Comparison of ENCODE assay signal across 14 cellular contexts in genomic region chrX:74890676-74891430, GRCh38. TPM values are rescaled to one million over a fixed set of nuclear protein-coding genes. Genes with fewer than 3 reads are reported as not detected.
A peak's percentile ranks its signal among the peaks of the same experiment; 100 is the strongest.
DNase-seq lines count a peak whose midpoint lies in the region; ATAC-seq and TF ChIP-seq lines count a peak whose summit lies in the region.
"Had no signal": no experiment of that assay in that cellular context is flagged by ENCODE, and none has a peak within 500 bp of the region (broad histone marks: within the 10 kb centered on the region; RNA-seq: fewer than 3 reads in every experiment).

No MANE protein-coding gene starts in this region.

- H3K27ac Mint-ChIP-seq in stimulated activated naive CD8-positive, alpha-beta T cell treated with anti-CD3 and anti-CD28 coated beads, Interleukin-15, amount 100 ng/mL, for 72 hours, result no peak overlapping the region

- H3K27me3 ChIP-seq in tibial artery (no peaks in the 10 kb centered on the region), brain microvascular endothelial cell (replicated peaks) (no peaks in the 10 kb centered on the region)

- H3K4me1 ChIP-seq in tibial artery, result no peaks in the 10 kb centered on the region
- H3K4me1 ChIP-seq: prostate gland had no signal

- intact Hi-C loops in tibial artery (cut with DNase I; ENCODE audit: low total_unique reads), result no loop called here

- peaks cover 12% of the 10 kb centered on the region for H3K4me1 Mint-ChIP-seq in stimulated activated naive CD8-positive, alpha-beta T cell treated with anti-CD3 and anti-CD28 coated beads, Interleukin-15, amount 100 ng/mL, for 72 hours

- no peak for DNase-seq in stimulated activated naive CD8-positive, alpha-beta T cell treated with anti-CD3 and anti-CD28 coated beads, Interleukin-15, amount 100 ng/mL, for 72 hours
- no peak for DNase-seq in stimulated activated naive CD8-positive, alpha-beta T cell treated with anti-CD3 and anti-CD28 coated beads, Interleukin-15, Interleukin-2, amounts not matched to agents 100 U/mL and 50 U/mL, for 24 hours
- DNase-seq in G401 (ENCODE audit: low spot score) (no peak), tibial artery (no peak), pons (ENCODE audit: low spot score) (no peak), brain microvascular endothelial cell (no peak)
- DNase-seq: activated gamma-delta T cell treated with Interleukin-2 at 50 U/mL for 16 hours, EL, foreskin melanocyte, WERI-Rb-1 had no signal

- ATAC-seq in stimulated activated naive CD8-positive, alpha-beta T cell treated with anti-CD3 and anti-CD28 coated beads, Interleukin-15, amount 100 ng/mL, for 72 hours, result peak; percentile 67
- no peak for ATAC-seq in stimulated activated naive CD8-positive, alpha-beta T cell treated with anti-CD3 and anti-CD28 coated beads, Interleukin-15, Interleukin-2, amounts not matched to agents 100 U/mL and 50 U/mL, for 24 hours
- ATAC-seq in GM21723 (IDR thresholded peaks at IDR 0.05; ENCODE audit: unreplicated experiment), result peak; percentile 93
- ATAC-seq in HG03175 (IDR thresholded peaks at IDR 0.05; ENCODE audit: unreplicated experiment), result peak; percentile 99

- no peaks in the 10 kb centered on the region for H3K9me3 ChIP-seq in tibial artery
- H3K9me3 ChIP-seq: prostate gland had no signal

- in situ Hi-C loops in G401 (cut with HindIII; ENCODE audit: low sequenced_read_pairs), result no loop called here
- in situ Hi-C loops in brain microvascular endothelial cell (cut with HindIII; ENCODE audit: low pct_ligation_motif_present, low sequenced_read_pairs), result no loop called here

- H3K4me3 Mint-ChIP-seq in stimulated activated naive CD8-positive, alpha-beta T cell treated with anti-CD3 and anti-CD28 coated beads, Interleukin-15, amount 100 ng/mL, for 72 hours, result no peak overlapping the region

- H3K4me3 ChIP-seq in tibial artery, result no peak overlapping the region
- no peak overlapping the region for H3K4me3 ChIP-seq in brain microvascular endothelial cell (ENCODE audit: low read depth, low read length)
- H3K4me3 ChIP-seq: coronary artery, prostate gland had no signal

- H3K36me3 ChIP-seq in tibial artery, result no peaks in the 10 kb centered on the region
- no peaks in the 10 kb centered on the region for H3K36me3 ChIP-seq in brain microvascular endothelial cell (replicated peaks)
- H3K36me3 ChIP-seq: prostate gland, WERI-Rb-1 had no signal

- TF ChIP-seq CTCF in tibial artery (IDR thresholded peaks at IDR 0.05), result no peak
- TF ChIP-seq CTCF in brain microvascular endothelial cell (IDR thresholded peaks at IDR 0.05; ENCODE audit: low read depth, low read length, missing control alignments), result no peak

- no peaks in the 10 kb centered on the region for H3K9me3 Mint-ChIP-seq in stimulated activated naive CD8-positive, alpha-beta T cell treated with anti-CD3 and anti-CD28 coated beads, Interleukin-15, amount 100 ng/mL, for 72 hours

- no peak overlapping the region for H3K27ac ChIP-seq in tibial artery
- H3K27ac ChIP-seq in brain microvascular endothelial cell, result no peak overlapping the region
- H3K27ac ChIP-seq: coronary artery, prostate gland, WERI-Rb-1 had no signal

- no peaks in the 10 kb centered on the region for H3K27me3 Mint-ChIP-seq in stimulated activated naive CD8-positive, alpha-beta T cell treated with anti-CD3 and anti-CD28 coated beads, Interleukin-15, amount 100 ng/mL, for 72 hours

RNA-seq across cellular contexts. Expression of gene NEXMIF, which starts 34.4 kb away (rescaled TPM):
- total RNA-seq in G401 (2014; rRNA removed; shearing (Covaris generic)), result not detected in 2 replicates
